In the genomic region with DNA sequence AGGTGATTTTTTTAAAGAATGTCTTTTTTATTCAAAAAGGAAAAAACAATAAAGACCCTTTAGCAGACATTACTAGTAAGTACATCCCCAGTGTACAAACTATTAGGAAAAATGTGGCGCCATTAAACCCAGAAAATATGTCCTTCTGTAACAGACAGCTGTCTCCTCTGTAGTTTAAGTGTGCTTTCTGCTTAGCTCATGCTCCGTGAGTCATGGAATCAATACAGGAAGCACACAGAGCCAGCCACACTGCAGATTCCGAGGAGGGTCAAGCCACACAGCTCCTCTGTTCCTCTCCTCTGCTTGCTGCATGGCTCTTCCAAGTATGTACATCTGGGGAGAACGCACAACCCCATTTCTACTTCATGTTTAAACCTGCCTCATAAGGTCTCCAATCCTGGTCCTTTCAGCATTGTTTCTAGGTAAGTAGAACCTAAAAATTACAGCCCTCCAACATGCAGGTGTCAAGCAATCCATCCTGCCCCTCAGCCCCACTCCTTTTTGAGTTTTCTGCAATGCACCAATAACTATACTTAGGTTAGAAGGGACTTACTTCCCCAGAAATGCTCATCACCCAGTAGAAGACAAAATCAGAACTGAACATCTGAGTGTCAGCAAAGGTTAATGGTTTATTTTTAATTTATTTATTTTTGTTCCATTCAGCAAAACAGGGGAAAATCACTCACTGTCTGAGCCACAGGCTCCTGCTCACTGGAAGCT, we compare ENCODE assay signal across 8 cellular contexts. TPM values are rescaled to one million over a fixed set of nuclear protein-coding genes. Genes with fewer than 3 reads are reported as not detected.
DNase-seq lines count a peak whose midpoint lies in the region; ATAC-seq, FAIRE-seq and TF ChIP-seq lines count a peak whose summit lies in the region.

No MANE protein-coding gene starts in this region.

- POLR2A ChIA-PET in activated CD8-positive, alpha-beta T cell treated with anti-CD3 and anti-CD28 coated beads for 36 hours (lab: Charles Lee) = interaction anchor here (1.3 kb wide), 1 partner anchor 37 kb away, joined by 4 read pairs; a partner anchor contains a TSS

- H3K4me3 Mint-ChIP-seq in activated CD8-positive, alpha-beta T cell treated with anti-CD3 and anti-CD28 coated beads for 36 hours = no peak overlapping the region

- H3K9me3 Mint-ChIP-seq in activated CD8-positive, alpha-beta T cell treated with anti-CD3 and anti-CD28 coated beads for 36 hours = no peaks in the 10 kb centered on the region

- H3K27me3 ChIP-seq in pancreas = no peaks in the 10 kb centered on the region

- no peak for TF ChIP-seq CTCF in activated CD8-positive, alpha-beta T cell treated with anti-CD3 and anti-CD28 coated beads for 36 hours (IDR thresholded peaks at IDR 0.05)
- no peak for TF ChIP-seq CTCF in pancreas (IDR thresholded peaks at IDR 0.05)

- peaks cover 39% of the 10 kb centered on the region for H3K4me1 Mint-ChIP-seq in activated CD8-positive, alpha-beta T cell treated with anti-CD3 and anti-CD28 coated beads for 36 hours (ENCODE audit: low read depth)

- peak overlapping the region; percentile 51 to 90 (median 72) for H3K27ac ChIP-seq in pancreas

- H3K4me3 ChIP-seq in pancreas = peak overlapping the region in 2 of 4 donors; percentile 27 to 35

- peak overlapping the region; percentile 28 for H3K27ac Mint-ChIP-seq in activated CD8-positive, alpha-beta T cell treated with anti-CD3 and anti-CD28 coated beads for 36 hours

- peak; percentile 4 for DNase-seq in NCI-H1436 treated with DMSO at 0.1 percent for 48 hours (lab: John Stamatoyannopoulos, UW)
- no peak for DNase-seq in NCI-H1436 (lab: John Stamatoyannopoulos, UW)
- peak; percentile 88 for DNase-seq in NCI-H2227 treated with DMSO at 0.1 percent for 48 hours (lab: John Stamatoyannopoulos, UW)
- DNase-seq in activated CD8-positive, alpha-beta T cell treated with anti-CD3 and anti-CD28 coated beads for 36 hours = peak; percentile 35
- peak; percentile 71 for DNase-seq in foreskin melanocyte
- DNase-seq in pancreas = peak in 5 of 6 donors; percentile 61 to 70 (median 67)
- no peak for DNase-seq in activated gamma-delta T cell (lab: John Stamatoyannopoulos, UW)

- H3K9me3 ChIP-seq in pancreas = no peaks in the 10 kb centered on the region

- peaks cover 4% of the 10 kb centered on the region for H3K36me3 Mint-ChIP-seq in activated CD8-positive, alpha-beta T cell treated with anti-CD3 and anti-CD28 coated beads for 36 hours (ENCODE audit: low read depth)

- no peaks in the 10 kb centered on the region for H3K36me3 ChIP-seq in pancreas

- CTCF ChIA-PET in activated CD8-positive, alpha-beta T cell treated with anti-CD3 and anti-CD28 coated beads for 36 hours (lab: Charles Lee) = interaction anchor here (1.0 to 2.2 kb wide), 2 partner anchors 61 to 186 kb away, joined by 3 to 5 read pairs; no protein-coding TSS in a partner anchor

- peak; percentile 89 for ATAC-seq in activated CD8-positive, alpha-beta T cell treated with anti-CD3 and anti-CD28 coated beads for 36 hours
- ATAC-seq in pancreas = peak; percentile 83 to 92 (median 87)
- ATAC-seq in HG02973 (IDR thresholded peaks at IDR 0.05; ENCODE audit: unreplicated experiment) = no peak

- H3K27me3 Mint-ChIP-seq in activated CD8-positive, alpha-beta T cell treated with anti-CD3 and anti-CD28 coated beads for 36 hours = no peaks in the 10 kb centered on the region

- WGBS in pancreas, 2 donors = 14 to 16% methylated on average over 4 of the region's 4 CpGs

- H3K4me1 ChIP-seq in pancreas = peaks cover 30 to 65% (median 44%) of the 10 kb centered on the region in 3 donors

- intact Hi-C loops in activated CD8-positive, alpha-beta T cell treated with anti-CD3 and anti-CD28 coated beads for 36 hours (cut with micrococcal nuclease) = no loop called here
- intact Hi-C loops in pancreas (cut with DNase I) = no loop called here

- FAIRE-seq in pancreas (lab: Jason Lieb, UNC) = no peak

RNA-seq across cellular contexts. Expression of a gene that starts 37.5 kb away (rescaled TPM):
- total RNA-seq in activated CD8-positive, alpha-beta T cell treated with anti-CD3 and anti-CD28 coated beads for 36 hours = 10 to 100 TPM in 1 of 2 experiments, 1 to 10 TPM in 1; 8.3 to 10.1 TPM
- total RNA-seq in pancreas = 10 to 100 TPM in 5 of 6 donors, 1 to 10 TPM in 1; 9.8 to 25.2 (median 12.9) TPM
- polyA plus RNA-seq in pancreas = 1 to 10 TPM; 3.1 to 6.7 TPM

Comparison
In these comparisons a context has a peak if more than half of its experiments do, and no peak if none do; other contexts are left out.
1. DNase-seq: peak in NCI-H1436 treated with DMSO at 0.1 percent for 48 hours (single experiment), NCI-H2227 treated with DMSO at 0.1 percent for 48 hours (single experiment), activated CD8-positive, alpha-beta T cell treated with anti-CD3 and anti-CD28 coated beads for 36 hours (single experiment), foreskin melanocyte (single experiment) and pancreas (5 of 6); none in NCI-H1436 (single experiment) and activated gamma-delta T cell (single experiment).